Comparison of ENCODE assay signal across 13 cellular contexts in the genomic region with DNA sequence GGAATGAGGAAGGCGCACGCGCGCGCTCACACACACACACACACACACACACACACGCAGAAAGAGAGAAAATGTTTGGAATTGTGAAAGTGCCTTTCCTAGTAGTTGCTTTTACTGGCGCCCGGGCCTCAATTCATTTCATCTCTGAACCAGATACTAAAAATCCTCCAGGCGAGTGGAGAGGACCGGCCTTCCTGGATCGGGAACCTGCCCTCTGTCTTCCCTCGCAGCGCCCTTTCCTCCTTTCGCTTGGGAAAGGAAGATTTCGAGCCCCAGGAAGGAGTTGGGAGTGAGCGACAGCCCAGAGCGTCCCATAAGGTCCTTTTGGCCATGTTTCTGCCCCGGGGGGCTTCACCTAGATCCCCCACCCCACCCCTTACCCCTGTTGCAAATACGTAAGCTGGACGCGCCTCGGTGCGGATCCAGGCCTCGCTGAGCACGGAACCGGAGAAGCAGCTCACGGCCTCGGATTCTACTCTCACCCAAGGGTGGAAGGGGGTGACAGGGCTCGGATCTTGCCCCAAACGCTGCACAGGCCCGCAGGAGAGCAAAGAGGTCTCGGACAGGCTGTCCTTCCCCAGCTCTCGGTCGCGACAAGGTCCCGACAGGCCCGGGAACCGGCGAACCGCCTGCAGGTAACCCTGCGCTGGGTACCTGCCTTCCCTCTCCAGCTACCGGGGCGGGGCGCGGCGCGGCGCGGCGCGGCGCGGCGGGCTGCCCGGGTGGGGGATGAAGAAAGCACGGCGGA. TPM values are rescaled to one million over a fixed set of nuclear protein-coding genes. Genes with fewer than 3 reads are reported as not detected.
DNase-seq lines count a peak whose midpoint lies in the region; ATAC-seq and TF ChIP-seq lines count a peak whose summit lies in the region.
"Had no signal": no experiment of that assay in that cellular context is flagged by ENCODE, and none has a peak within 500 bp of the region (broad histone marks: within the 10 kb centered on the region; RNA-seq: fewer than 3 reads in every experiment).

No MANE protein-coding gene starts in this region.

- DNase-seq in BJ (ENCODE audit: low read depth) (no peak), hepatocyte (ENCODE audit: low spot score) (no peak), progenitor cell of endocrine pancreas (ENCODE audit: low spot score, unreplicated experiment) (no peak), OCI-M2 (lab: John Stamatoyannopoulos, UW; ENCODE audit: unreplicated experiment) (no peak), CD14-positive monocyte (ENCODE audit: low spot score) (no peak), NCI-H2227 treated with DMSO at 0.1 percent for 48 hours (lab: John Stamatoyannopoulos, UW) (no peak)
- DNase-seq: activated CD4-positive, alpha-beta T cell treated with anti-CD3 and anti-CD28 coated beads for 48 hours; activated naive CD4-positive, alpha-beta T cell treated with anti-CD3 and anti-CD28 coated beads, Interleukin-2, amount 50 U/mL, for 16 hours; NCI-H1417 treated with DMSO at 0.1 percent for 48 hours; SIG-M5 had no signal

- H3K36me3 Mint-ChIP-seq in progenitor cell of endocrine pancreas (ENCODE audit: insufficient read depth) = no peaks in the 10 kb centered on the region
- peaks cover under 1% of the 10 kb centered on the region in 2 donors for H3K36me3 Mint-ChIP-seq in CD14-positive monocyte

- H3K27me3 Mint-ChIP-seq in progenitor cell of endocrine pancreas = peaks cover 92% of the 10 kb centered on the region
- H3K27me3 Mint-ChIP-seq in CD14-positive monocyte (ENCODE audit: low read depth in 3 of 3) = peaks cover 95 to 98% (median 96%) of the 10 kb centered on the region in 3 donors

- H3K27me3 ChIP-seq in BJ (ENCODE audit: control insufficient read depth, insufficient read depth, low read length) (no peaks in the 10 kb centered on the region), hepatocyte (peaks cover 23% of the 10 kb centered on the region)

- H3K9me3 Mint-ChIP-seq in progenitor cell of endocrine pancreas (ENCODE audit: low read depth) (no peaks in the 10 kb centered on the region), CD14-positive monocyte (peaks cover 0 to 16% (median 7%) of the 10 kb centered on the region in 7 donors)
- H3K9me3 Mint-ChIP-seq: neural crest cell had no signal

- H3K27ac Mint-ChIP-seq in progenitor cell of endocrine pancreas (no peak overlapping the region), CD14-positive monocyte (no peak overlapping the region)

- no peak for TF ChIP-seq CTCF in BJ (IDR thresholded peaks at IDR 0.05; ENCODE audit: insufficient read depth, low read depth, low read length)
- no peak for TF ChIP-seq CTCF in WI38 (IDR thresholded peaks at IDR 0.05; ENCODE audit: low read depth, low read length)
- TF ChIP-seq CTCF in hepatocyte (IDR thresholded peaks at IDR 0.05; ENCODE audit: poor library complexity) = no peak
- TF ChIP-seq CTCF in progenitor cell of endocrine pancreas (IDR thresholded peaks at IDR 0.05; ENCODE audit: unreplicated experiment) = no peak
- TF ChIP-seq CTCF in CD14-positive monocyte (IDR thresholded peaks at IDR 0.05) = no peak

- no peaks in the 10 kb centered on the region for H4K20me1 ChIP-seq in hepatocyte (ENCODE audit: insufficient read depth, poor library complexity, severe bottlenecking)

- ATAC-seq in GM18502 (IDR thresholded peaks at IDR 0.05; ENCODE audit: poor library complexity, unreplicated experiment) = no peak

- CTCF ChIA-PET in BJ (lab: Yijun Ruan, JAX) = no interaction called here

- POLR2A ChIA-PET in BJ (lab: Charles Lee) = interaction anchor here (0.6 kb wide), 5 partner anchors 106 to 464 kb away, joined by 3 to 19 read pairs (median 6); no protein-coding TSS in a partner anchor

- no peaks in the 10 kb centered on the region for H3K9me3 ChIP-seq in hepatocyte (ENCODE audit: low read depth)

- H3K4me1 ChIP-seq in hepatocyte (ENCODE audit: insufficient read depth) = peaks cover 67% of the 10 kb centered on the region

- H3K4me1 Mint-ChIP-seq in progenitor cell of endocrine pancreas (ENCODE audit: low read depth) (peaks cover 28% of the 10 kb centered on the region), CD14-positive monocyte (peaks cover 2% of the 10 kb centered on the region)

- H3K4me3 Mint-ChIP-seq in progenitor cell of endocrine pancreas (ENCODE audit: low read depth) (peak overlapping the region; percentile 63), CD14-positive monocyte (peak overlapping the region in 1 of 2 donors; percentile 75)

- peak overlapping the region; percentile 97 for H3K27ac ChIP-seq in hepatocyte

- no peaks in the 10 kb centered on the region for H3K9me2 ChIP-seq in hepatocyte (replicated peaks; ENCODE audit: insufficient read depth)

- H3K36me3 ChIP-seq in BJ (ENCODE audit: control insufficient read depth, insufficient read depth, low read length) = no peaks in the 10 kb centered on the region
- H3K36me3 ChIP-seq in hepatocyte (replicated peaks; ENCODE audit: insufficient read depth, low read depth) = no peaks in the 10 kb centered on the region

- peak overlapping the region; percentile 22 for H2AFZ ChIP-seq in hepatocyte

- H3K4me2 ChIP-seq in hepatocyte = peak overlapping the region; percentile 88

- peaks cover 91% of the 10 kb centered on the region for H3K79me2 ChIP-seq in hepatocyte

- intact Hi-C loops in CD14-positive monocyte (cut with micrococcal nuclease) = no loop called here

- 6% methylated on average over 49 of the region's 57 CpGs for WGBS in hepatocyte (ENCODE audit: low lambda C conversion rate, missing lambda C conversion rate)

- H3K4me3 ChIP-seq in BJ (ENCODE audit: low read depth, low read length) (peak overlapping the region; percentile 63), WI38 (ENCODE audit: low read depth, low read length) (peak overlapping the region; percentile 74), hepatocyte (peak overlapping the region; percentile 31)

RNA-seq across cellular contexts. Expression of a gene that starts 8.0 kb away (rescaled TPM):
- 66.4 and 75.7 TPM in 2 replicates for polyA plus RNA-seq in BJ (2011; rRNA removed)
- polyA minus RNA-seq in BJ (2011; rRNA and poly(A)+ RNA removed) = 71.2 and 93.8 TPM in 2 replicates
- 133 and 142 TPM in 2 replicates for total RNA-seq in hepatocyte
- polyA plus RNA-seq in hepatocyte = 108 and 109 TPM in 2 replicates
- total RNA-seq in progenitor cell of endocrine pancreas = 16.3 and 22.7 TPM in 2 replicates
- under 1 TPM; 0.04 to 0.13 TPM for polyA plus RNA-seq in CD14-positive monocyte

Comparison
In these comparisons a context has a peak if more than half of its experiments do, and no peak if none do; other contexts are left out.
1. RNA of a gene that starts 8.0 kb away (polyA plus RNA-seq): 108 to 109 TPM in hepatocyte and 66.4 to 75.7 TPM in BJ; 0.04 to 0.13 TPM in CD14-positive monocyte; every median in the first group is over 10 times any median in the second.
2. Peak in every context shown above with its lines, with median percentiles within 50 percentile points of each other: H3K4me3 ChIP-seq.